Comparison of ENCODE assay signal across 8 cellular contexts in the genomic region with DNA sequence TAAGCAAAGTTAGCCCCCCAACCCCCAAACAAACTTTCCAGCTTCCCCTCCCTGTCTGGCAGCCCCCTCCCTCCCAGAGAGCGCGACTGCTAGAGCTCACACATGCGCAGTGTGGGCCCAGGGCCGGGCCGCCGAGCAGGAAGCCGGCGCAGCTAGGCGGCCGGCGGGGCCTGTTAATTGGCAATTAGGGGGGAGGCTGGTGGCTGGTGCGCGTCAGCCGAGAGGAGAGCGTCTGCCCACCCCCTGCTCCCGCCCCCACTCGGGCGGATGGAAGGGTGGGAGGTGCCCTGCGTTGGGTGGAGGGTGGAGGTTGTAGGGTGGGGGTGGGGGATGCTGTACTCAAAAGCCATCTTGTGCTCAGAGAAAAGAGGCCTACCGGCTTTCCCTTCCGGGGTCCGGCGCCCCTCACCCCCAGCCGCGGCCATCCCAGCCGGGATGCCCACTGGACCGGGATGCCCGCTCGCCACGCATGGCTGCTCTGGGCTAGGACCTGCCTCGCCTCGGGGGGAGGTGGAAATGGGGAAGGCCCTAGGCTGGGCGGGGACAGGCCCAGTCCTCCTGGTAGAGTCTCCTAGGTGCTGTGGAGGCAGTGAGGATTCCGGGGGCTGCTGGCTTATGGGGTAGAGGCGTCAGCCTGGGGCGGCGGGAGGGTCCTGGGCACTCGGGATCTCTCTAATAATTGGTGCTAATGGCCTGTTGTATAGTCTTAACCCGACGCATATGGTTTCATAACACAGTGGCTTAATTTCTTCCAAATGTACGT. TPM values are rescaled to one million over a fixed set of nuclear protein-coding genes. Genes with fewer than 3 reads are reported as not detected.
A peak's percentile ranks its signal among the peaks of the same experiment; 100 is the strongest.
DNase-seq lines count a peak whose midpoint lies in the region; ATAC-seq and TF ChIP-seq lines count a peak whose summit lies in the region.

No MANE protein-coding gene starts in this region.

- H3K27me3 Mint-ChIP-seq in activated CD4-positive, alpha-beta T cell treated with anti-CD3 and anti-CD28 coated beads, Interleukin-2, amount 10 ng/mL, durations not matched to agents 7 days and 5 days: peaks cover 83% of the 10 kb centered on the region
- H3K27me3 Mint-ChIP-seq in memory B cell: peaks cover 20% of the 10 kb centered on the region

- H3K27ac Mint-ChIP-seq in activated CD4-positive, alpha-beta T cell treated with anti-CD3 and anti-CD28 coated beads, Interleukin-2, amount 10 ng/mL, durations not matched to agents 7 days and 5 days: peak overlapping the region; percentile 74
- peak overlapping the region; percentile 85 for H3K27ac Mint-ChIP-seq in memory B cell

- CTCF ChIA-PET in activated CD4-positive, alpha-beta T cell treated with anti-CD3 and anti-CD28 coated beads, Interleukin-2, amount 10 ng/mL, durations not matched to agents 7 days and 5 days (lab: Charles Lee): interaction anchor here (0.6 to 1.4 kb wide), 5 partner anchors 9 to 190 kb away, joined by 3 to 6 read pairs (median 5); no protein-coding TSS in a partner anchor

- H3K36me3 Mint-ChIP-seq in activated CD4-positive, alpha-beta T cell treated with anti-CD3 and anti-CD28 coated beads, Interleukin-2, amount 10 ng/mL, durations not matched to agents 7 days and 5 days (ENCODE audit: low read depth): peaks cover 2% of the 10 kb centered on the region
- peaks cover 2% of the 10 kb centered on the region for H3K36me3 Mint-ChIP-seq in memory B cell

- H3K9me3 Mint-ChIP-seq in activated CD4-positive, alpha-beta T cell treated with anti-CD3 and anti-CD28 coated beads, Interleukin-2, amount 10 ng/mL, durations not matched to agents 7 days and 5 days: no peaks in the 10 kb centered on the region
- peaks cover 1% of the 10 kb centered on the region for H3K9me3 Mint-ChIP-seq in memory B cell

- ATAC-seq in GM18907 (IDR thresholded peaks at IDR 0.05; ENCODE audit: unreplicated experiment): peak; percentile 83
- ATAC-seq in HG03135 (IDR thresholded peaks at IDR 0.05; ENCODE audit: unreplicated experiment): peak; percentile 70
- ATAC-seq in memory B cell (ENCODE audit: low read depth): peak; percentile 81

- TF ChIP-seq CTCF in AG09309 (IDR thresholded peaks at IDR 0.05; ENCODE audit: control insufficient read depth, insufficient read depth, low read depth, low read length, missing control alignments): no peak

- peak overlapping the region; percentile 74 for H3K4me3 Mint-ChIP-seq in activated CD4-positive, alpha-beta T cell treated with anti-CD3 and anti-CD28 coated beads, Interleukin-2, amount 10 ng/mL, durations not matched to agents 7 days and 5 days
- H3K4me3 Mint-ChIP-seq in memory B cell: peak overlapping the region; percentile 86

- DNase-seq in AG09309 (ENCODE audit: low read depth) (peak; percentile 68), NCI-H446 (lab: John Stamatoyannopoulos, UW) (peak; percentile 95 to 97), ecto neural progenitor cell (ENCODE audit: low spot score) (peak; percentile 87), memory B cell (ENCODE audit: low spot score in 2 of 2) (peak; percentile 71 to 72)
- peak; percentile 73 for DNase-seq in activated CD4-positive, alpha-beta T cell treated with anti-CD3 and anti-CD28 coated beads, Interleukin-2, amount 10 ng/mL, durations not matched to agents 7 days and 5 days
- peak; percentile 42 for DNase-seq in stimulated activated CD8-positive, alpha-beta memory T cell treated with anti-CD3 and anti-CD28 coated beads, Interleukin-15, amount 100 ng/mL, for 24 hours (ENCODE audit: low read depth)

- peak overlapping the region; percentile 77 for H3K4me3 ChIP-seq in AG09309 (ENCODE audit: control insufficient read depth, low read depth, low read length)

- peaks cover 24% of the 10 kb centered on the region for H3K4me1 Mint-ChIP-seq in activated CD4-positive, alpha-beta T cell treated with anti-CD3 and anti-CD28 coated beads, Interleukin-2, amount 10 ng/mL, durations not matched to agents 7 days and 5 days
- peaks cover 19% of the 10 kb centered on the region for H3K4me1 Mint-ChIP-seq in memory B cell

- POLR2A ChIA-PET in activated CD4-positive, alpha-beta T cell treated with anti-CD3 and anti-CD28 coated beads, Interleukin-2, amount 10 ng/mL, durations not matched to agents 7 days and 5 days (lab: Charles Lee): no interaction called here

RNA-seq across cellular contexts. Expression of a gene that starts 9.2 kb away (rescaled TPM):
- not detected for total RNA-seq in activated CD4-positive, alpha-beta T cell treated with anti-CD3 and anti-CD28 coated beads, Interleukin-2, amount 10 ng/mL, durations not matched to agents 7 days and 5 days

RNA-seq across cellular contexts. Expression of a gene that starts 10.2 kb away (rescaled TPM):
- total RNA-seq in activated CD4-positive, alpha-beta T cell treated with anti-CD3 and anti-CD28 coated beads, Interleukin-2, amount 10 ng/mL, durations not matched to agents 7 days and 5 days: not detected

RNA-seq across cellular contexts. Expression of a gene that starts 14.8 kb away (rescaled TPM):
- not detected for total RNA-seq in activated CD4-positive, alpha-beta T cell treated with anti-CD3 and anti-CD28 coated beads, Interleukin-2, amount 10 ng/mL, durations not matched to agents 7 days and 5 days

RNA-seq across cellular contexts. Expression of a gene that starts 18.1 kb away (rescaled TPM):
- not detected for total RNA-seq in activated CD4-positive, alpha-beta T cell treated with anti-CD3 and anti-CD28 coated beads, Interleukin-2, amount 10 ng/mL, durations not matched to agents 7 days and 5 days

RNA-seq across cellular contexts. Expression of a gene that starts 33.1 kb away (rescaled TPM):
- total RNA-seq in activated CD4-positive, alpha-beta T cell treated with anti-CD3 and anti-CD28 coated beads, Interleukin-2, amount 10 ng/mL, durations not matched to agents 7 days and 5 days: not detected

Comparison
In these comparisons a context has a peak if more than half of its experiments do, and no peak if none do; other contexts are left out.
1. Peak in every context shown above with its lines: DNase-seq, ATAC-seq and H3K4me3 ChIP-seq.
2. DNase-seq: peak in every context shown above with its lines; median percentile 96 in NCI-H446; 87 in ecto neural progenitor cell; 73 in activated CD4-positive, alpha-beta T cell treated with anti-CD3 and anti-CD28 coated beads, Interleukin-2, amount 10 ng/mL, durations not matched to agents 7 days and 5 days; 72 in memory B cell; 68 in AG09309; 42 in stimulated activated CD8-positive, alpha-beta memory T cell treated with anti-CD3 and anti-CD28 coated beads, Interleukin-15, amount 100 ng/mL, for 24 hours.